ENCODE assay signal across 8 cellular contexts in genomic region chr7:135976312-135977019, GRCh38. TPM values are rescaled to one million over a fixed set of nuclear protein-coding genes. Genes with fewer than 3 reads are reported as not detected.
DNase-seq lines count a peak whose midpoint lies in the region; ATAC-seq, FAIRE-seq and TF ChIP-seq lines count a peak whose summit lies in the region.

No MANE protein-coding gene starts in this region.

- RAD21 ChIA-PET in GM12878 (lab: Charles Lee; ENCODE audit: unreplicated experiment), result interaction anchor here (1.0 to 3.5 kb wide), 4 partner anchors 8 to 34 kb away, joined by 3 to 22 read pairs (median 12); no protein-coding TSS in a partner anchor

- no peak for FAIRE-seq in GM12878 (lab: Jason Lieb, UNC)

- CTCF ChIA-PET in GM12878 (lab: Yijun Ruan, JAX), result interaction anchor here (2.4 kb wide), 1 partner anchor 11 kb away, joined by 10 read pairs; no protein-coding TSS in a partner anchor

- DNase-seq in NCI-H1436 (lab: John Stamatoyannopoulos, UW) (peak; percentile 7), NCI-H1436 treated with DMSO at 0.1 percent for 48 hours (lab: John Stamatoyannopoulos, UW) (no peak), GM12878 (ENCODE audit: low read depth, low spot score) (no peak), iPS-NIHi7 (ENCODE audit: extremely low spot score) (peak; percentile 62), GDM1 (lab: John Stamatoyannopoulos, UW) (no peak)
- DNase-seq in stimulated activated CD4-positive, alpha-beta T cell treated with anti-CD3 and anti-CD28 coated beads, Interleukin-4, amount 100 ng/mL, for 24 hours, result peak; percentile 23

- TF ChIP-seq CTCF in OCI-LY3 (IDR thresholded peaks at IDR 0.05; ENCODE audit: low read depth, low read length), result no peak
- no peak for TF ChIP-seq CTCF in GM12878 (IDR thresholded peaks at IDR 0.05 in 2 of 3, conservative IDR thresholded peaks at IDR 0.05 in 1 of 3; ENCODE audit: control insufficient read depth in 2 of 3, extremely low read depth in 1 of 3, insufficient read depth in 1 of 3, low read depth in 3 of 3, low read length in 3 of 3)

- ATAC-seq in HG02571 (IDR thresholded peaks at IDR 0.05; ENCODE audit: unreplicated experiment) (peak; percentile 4), GM12878 (peak; percentile 35)

- POLR2A ChIA-PET in GM12878 (lab: Charles Lee), result interaction anchor here (1.1 to 4.3 kb wide), 3 partner anchors 10 to 34 kb away, joined by 3 to 27 read pairs (median 4); no protein-coding TSS in a partner anchor

- H3K79me2 ChIP-seq in OCI-LY3 (ENCODE audit: low read length) (peaks cover 57% of the 10 kb centered on the region), GM12878 (ENCODE audit: control insufficient read depth, insufficient read depth, low read length) (peaks cover 61% of the 10 kb centered on the region)

- H3K9ac ChIP-seq in OCI-LY3 (ENCODE audit: low read length) (peak overlapping the region; percentile 98), GM12878 (ENCODE audit: control insufficient read depth, insufficient read depth, low read length) (peak overlapping the region; percentile 84)

- H2AFZ ChIP-seq in OCI-LY3 (ENCODE audit: low read depth, low read length) (0 out of 2 replicates have a peak overlapping the region, but pooled peaks have one; percentile 24), GM12878 (ENCODE audit: control insufficient read depth, low read depth, low read length) (peak overlapping the region; percentile 45)

- WGBS in GM12878 (ENCODE audit: insufficient coverage, insufficient replicate concordance, low lambda C conversion rate, missing lambda C conversion rate), result 0% methylated on average over 13 of the region's 13 CpGs

- BruUV-seq in GM12878 (replicated peaks; lab: Mats Ljungman, UMichigan), result TSS peak; percentile 56

- 0 out of 4 replicates have a peak, but pooled peaks of 1 of the 2 experiments have one; percentile 33 for TF ChIP-seq EP300 in GM12878 (IDR thresholded peaks at IDR 0.05; ENCODE audit: borderline replicate concordance in 1 of 2, control insufficient read depth in 1 of 2, low read depth in 2 of 2, low read length in 2 of 2)

- H3K27me3 ChIP-seq in OCI-LY3 (ENCODE audit: low read depth, low read length), result no peaks in the 10 kb centered on the region
- no peaks in the 10 kb centered on the region for H3K27me3 ChIP-seq in GM12878 (replicated peaks in 1 of 2; ENCODE audit: control insufficient read depth in 2 of 2, insufficient read depth in 2 of 2, low read length in 1 of 2)

- H3K9me3 ChIP-seq in OCI-LY3 (ENCODE audit: insufficient read depth, low read length) (no peaks in the 10 kb centered on the region), GM12878 (replicated peaks; ENCODE audit: control insufficient read depth, insufficient read depth, low read length) (no peaks in the 10 kb centered on the region; the same call in 2 of the 3 replicates)

- H3K4me3 ChIP-seq in OCI-LY3 (ENCODE audit: low read length) (peak overlapping the region; percentile 96), GM12878 (peak overlapping the region; percentile 97)

- H3K4me2 ChIP-seq in OCI-LY3 (ENCODE audit: low read length) (peak overlapping the region; percentile 90), GM12878 (ENCODE audit: control insufficient read depth, insufficient read depth) (peak overlapping the region; percentile 88)

- H3K4me1 ChIP-seq in OCI-LY3 (ENCODE audit: low read length) (peaks cover 67% of the 10 kb centered on the region), GM12878 (ENCODE audit: control insufficient read depth, insufficient read depth, low read length) (peaks cover 36% of the 10 kb centered on the region)

- SMC1A ChIA-PET in GM12878 (lab: Charles Lee; ENCODE audit: uncharacterized antibody, unreplicated experiment), result interaction anchor here (0.7 to 4.7 kb wide), 5 partner anchors 8 to 34 kb away, joined by 3 to 32 read pairs (median 11); no protein-coding TSS in a partner anchor

- in situ Hi-C loops in GM12878 (cut with MboI), result loop anchor here (10.0 kb wide), 1 partner anchor 312 kb away; the partner anchor contains the start of gene STMP1

- intact Hi-C loops in GM12878 (cut with micrococcal nuclease; ENCODE audit: unreplicated experiment), result loop anchor here (10.0 kb wide), 2 partner anchors 312 to 472 kb away; partner anchors contain the start of gene STMP1

- H3K36me3 ChIP-seq in OCI-LY3 (replicated peaks; ENCODE audit: low read depth, low read length) (peaks cover 19% of the 10 kb centered on the region), GM12878 (ENCODE audit: control insufficient read depth in 2 of 2, insufficient read depth in 2 of 2, low read length in 1 of 2) (no peaks in the 10 kb centered on the region; a peak in 1 of 4 replicates)

- H3K27ac ChIP-seq in OCI-LY3 (ENCODE audit: low read length) (peak overlapping the region; percentile 94), GM12878 (ENCODE audit: control insufficient read depth, insufficient read depth) (peak overlapping the region; percentile 96)

- TF ChIP-seq RAD21 in GM12878 (IDR thresholded peaks at IDR 0.05; ENCODE audit: insufficient read depth, low read depth, low read length), result no peak

- H4K20me1 ChIP-seq in OCI-LY3 (ENCODE audit: insufficient read depth, low read length) (peaks cover 38% of the 10 kb centered on the region), GM12878 (ENCODE audit: control insufficient read depth, insufficient read depth) (0 out of 2 replicates have a peak, but pooled peaks cover 3% of the 10 kb centered on the region)

- TF ChIP-seq POLR2A in GM12878 (IDR thresholded peaks at IDR 0.05; ENCODE audit: low read depth, low read length), result no peak

TF ChIP-seq in GM12878, 131 proteins besides CTCF, POLR2A, EP300 and RAD21 (continues in another document):
- TF ChIP-seq MAX (IDR thresholded peaks at IDR 0.05; ENCODE audit: low read depth, low read length) (no peak), ZBTB33 (IDR thresholded peaks at IDR 0.05) (no peak), TAF1 (IDR thresholded peaks at IDR 0.05; ENCODE audit: borderline replicate concordance, low read depth, low read length) (0 out of 2 replicates have a peak, but pooled peaks have one; percentile 12), CHD2 (IDR thresholded peaks at IDR 0.05; ENCODE audit: borderline replicate concordance, low read depth, low read length) (peak; percentile 28; the same call in 1 of the 2 replicates), ETV6 (conservative IDR thresholded peaks at IDR 0.05 in 1 of 2, IDR thresholded peaks at IDR 0.05 in 1 of 2; ENCODE audit: borderline replicate concordance in 1 of 2, low read depth in 1 of 2) (peak in 1 of 2 experiments; percentile 61; a peak in 1 of 4 replicates), NR2C1 (IDR thresholded peaks at IDR 0.05) (no peak), ZNF217 (IDR thresholded peaks at IDR 0.05) (peak; percentile 84; the same call in 1 of the 2 replicates), SUPT20H (IDR thresholded peaks at IDR 0.05; ENCODE audit: borderline replicate concordance, control insufficient read depth, low read depth, low read length) (no peak), MTA2 (IDR thresholded peaks at IDR 0.05; ENCODE audit: low read depth) (peak; percentile 77), BHLHE40 (IDR thresholded peaks at IDR 0.05; ENCODE audit: borderline replicate concordance in 1 of 2, low read depth in 2 of 2, low read length in 1 of 2) (0 out of 4 replicates have a peak, but pooled peaks of 1 of the 2 experiments have one; percentile 21), MEF2A (IDR thresholded peaks at IDR 0.05; ENCODE audit: insufficient read depth, low read depth, low read length) (peak; percentile 89)

RNA-seq across cellular contexts. Expression of gene MTPN, which starts 0.7 kb away (rescaled TPM):
- 36.3 and 40.3 TPM in 2 replicates for total RNA-seq in GM12878 (2013; cell fraction: nucleolus; rRNA removed)
- total RNA-seq in GM12878 (2014; rRNA removed), result 108 and 112 TPM in 2 replicates
- 84.1 and 84.5 TPM in 2 replicates for total RNA-seq in GM12878 (2014; rRNA removed; fragmentation: Illumina TruSeq; extraction: Trizol)
- total RNA-seq in GM12878 (2021), result 143 and 144 TPM in 2 replicates
- polyA plus RNA-seq in GM12878 (2011; ENCODE audit: low read depth), result 39.8 TPM
- 146 and 178 TPM in 2 replicates for polyA plus RNA-seq in GM12878 (2011; rRNA removed)
- polyA plus RNA-seq in GM12878 (2011; cell fraction: cytosol; rRNA removed), result 72.4 and 80.3 TPM in 2 replicates
- polyA plus RNA-seq in GM12878 (2011; cell fraction: nucleus; rRNA removed), result 42.1 and 48.1 TPM in 2 replicates
- polyA plus RNA-seq in GM12878 (2012), result 82.0 and 94.0 TPM in 2 replicates
- 129 and 156 TPM in 2 replicates for polyA plus RNA-seq in GM12878 (2014; fragmentation: Illumina TruSeq; extraction: Trizol)
- 10 to 100 TPM; 38.7 to 48.5 TPM for polyA plus RNA-seq in GM12878 (2014; fragmentation: Nextera tagmentation; extraction: Ambion mirVana)
- polyA plus RNA-seq in GM12878 (2014; rRNA removed), result 80.1 and 82.2 TPM in 2 replicates
- polyA plus RNA-seq in GM12878 (2016; fragmentation: Nextera tagmentation; extraction: Ambion mirVana), result 10 to 100 TPM; 63.8 to 86.4 TPM
- 109 and 126 TPM in 2 replicates for polyA minus RNA-seq in GM12878 (2011; rRNA and poly(A)+ RNA removed)
- 75.0 and 78.2 TPM in 2 replicates for polyA minus RNA-seq in GM12878 (2011; cell fraction: cytosol; rRNA and poly(A)+ RNA removed)
- 65.8 and 139 TPM in 2 replicates for polyA minus RNA-seq in GM12878 (2011; cell fraction: nucleus; rRNA and poly(A)+ RNA removed)

Comparison
In these comparisons a context has a peak if more than half of its experiments do, and no peak if none do; other contexts are left out.
1. DNase-seq: peak in NCI-H1436 (single experiment), iPS-NIHi7 (single experiment) and stimulated activated CD4-positive, alpha-beta T cell treated with anti-CD3 and anti-CD28 coated beads, Interleukin-4, amount 100 ng/mL, for 24 hours (single experiment); none in NCI-H1436 treated with DMSO at 0.1 percent for 48 hours (single experiment), GM12878 (single experiment) and GDM1 (single experiment).